In genomic region chr16:84484579-84485254, GRCh38 we compare ENCODE assay signal across 8 cellular contexts. TPM values are rescaled to one million over a fixed set of nuclear protein-coding genes. Genes with fewer than 3 reads are reported as not detected.
DNase-seq lines count a peak whose midpoint lies in the region; ATAC-seq lines count a peak whose summit lies in the region.

No MANE protein-coding gene starts in this region.

- H3K4me2 ChIP-seq in mesenchymal stem cell (ENCODE audit: low read length, poor library complexity, severe bottlenecking) = no peak overlapping the region
- no peak overlapping the region for H3K4me2 ChIP-seq in neuronal stem cell (ENCODE audit: insufficient read depth, low read length, poor library complexity, severe bottlenecking)

- no peak overlapping the region for H2AFZ ChIP-seq in mesenchymal stem cell (ENCODE audit: low read depth, low read length)
- no peak overlapping the region for H2AFZ ChIP-seq in neuronal stem cell (ENCODE audit: low read length)

- CTCF ChIA-PET in CD4-positive, alpha-beta memory T cell (lab: Charles Lee; ENCODE audit: partially characterized antibody) = interaction anchor here (2.0 kb wide), 1 partner anchor 486 kb away, joined by 4 read pairs; no protein-coding TSS in a partner anchor

- H3K9ac ChIP-seq in NT2/D1 (ENCODE audit: insufficient read length, low read depth) = no peak overlapping the region
- peak overlapping the region; percentile 22 for H3K9ac ChIP-seq in mesenchymal stem cell (ENCODE audit: low read length)
- no peak overlapping the region for H3K9ac ChIP-seq in neuronal stem cell (ENCODE audit: low read depth, low read length, poor library complexity)

- H3K27me3 ChIP-seq in NT2/D1 (ENCODE audit: insufficient read depth, insufficient read length) = no peaks in the 10 kb centered on the region
- H3K27me3 ChIP-seq in mesenchymal stem cell (ENCODE audit: control insufficient read depth in 1 of 2, insufficient read depth in 1 of 2, low read length in 2 of 2) = no peaks in the 10 kb centered on the region
- no peaks in the 10 kb centered on the region for H3K27me3 ChIP-seq in neuronal stem cell (ENCODE audit: control insufficient read depth in 3 of 3, insufficient read depth in 3 of 3, low read depth in 1 of 3, low read length in 3 of 3)
- H3K27me3 ChIP-seq in CD4-positive, alpha-beta memory T cell (ENCODE audit: insufficient read depth, low read length) = no peaks in the 10 kb centered on the region

- no peaks in the 10 kb centered on the region for H3K27me3 Mint-ChIP-seq in CD4-positive, alpha-beta memory T cell

- H3K4me3 Mint-ChIP-seq in CD4-positive, alpha-beta memory T cell = no peak overlapping the region

- no peak overlapping the region for H2BK5ac ChIP-seq in mesenchymal stem cell (ENCODE audit: low read depth, low read length, poor library complexity, severe bottlenecking)
- H2BK5ac ChIP-seq in neuronal stem cell (ENCODE audit: low read length) = no peak overlapping the region

- peaks cover 27 to 59% of the 10 kb centered on the region in 2 donors for H3K36me3 Mint-ChIP-seq in CD4-positive, alpha-beta memory T cell

- H2BK12ac ChIP-seq in mesenchymal stem cell (ENCODE audit: low read length in 2 of 2) (no peak overlapping the region), neuronal stem cell (ENCODE audit: low read length) (no peak overlapping the region)

- no peak overlapping the region for H3K18ac ChIP-seq in mesenchymal stem cell (ENCODE audit: low read depth in 1 of 2, low read length in 2 of 2)
- H3K18ac ChIP-seq in neuronal stem cell (ENCODE audit: low read length) = no peak overlapping the region

- H4K91ac ChIP-seq in mesenchymal stem cell (ENCODE audit: low read length) (no peak overlapping the region), neuronal stem cell (ENCODE audit: low read depth, low read length, poor library complexity) (no peak overlapping the region)

- no peak overlapping the region for H3K23ac ChIP-seq in mesenchymal stem cell (ENCODE audit: low read length in 2 of 2)
- no peak overlapping the region for H3K23ac ChIP-seq in neuronal stem cell (ENCODE audit: low read depth, low read length, poor library complexity)

- H3K4me1 ChIP-seq in NT2/D1 (ENCODE audit: insufficient read depth, insufficient read length) = no peaks in the 10 kb centered on the region
- H3K4me1 ChIP-seq in mesenchymal stem cell (ENCODE audit: control insufficient read depth, insufficient read depth, low read depth, low read length) = peaks cover 9% of the 10 kb centered on the region
- no peaks in the 10 kb centered on the region for H3K4me1 ChIP-seq in neuronal stem cell (ENCODE audit: control insufficient read depth in 2 of 2, insufficient read depth in 1 of 2, low read depth in 1 of 2, low read length in 2 of 2)
- H3K4me1 ChIP-seq in CD4-positive, alpha-beta memory T cell (ENCODE audit: insufficient read depth, low read length) = no peaks in the 10 kb centered on the region

- POLR2A ChIA-PET in CD4-positive, alpha-beta memory T cell (lab: Charles Lee; ENCODE audit: partially characterized antibody) = no interaction called here

- H3K27ac Mint-ChIP-seq in CD4-positive, alpha-beta memory T cell = no peak overlapping the region

- H2AK5ac ChIP-seq in mesenchymal stem cell (ENCODE audit: low read length, severe bottlenecking) (no peak overlapping the region), neuronal stem cell (ENCODE audit: low read depth, low read length) (no peak overlapping the region)

- H2BK15ac ChIP-seq in mesenchymal stem cell (ENCODE audit: low read depth, poor library complexity, severe bottlenecking) (no peak overlapping the region), neuronal stem cell (ENCODE audit: low read length) (no peak overlapping the region)

- H3K4me1 Mint-ChIP-seq in CD4-positive, alpha-beta memory T cell = no peaks in the 10 kb centered on the region

- H3K27ac ChIP-seq in mesenchymal stem cell (ENCODE audit: low read length, poor library complexity, severe bottlenecking) (no peak overlapping the region), neuronal stem cell (replicated peaks; ENCODE audit: low read length) (no peak overlapping the region)
- H3K27ac ChIP-seq in CD4-positive, alpha-beta memory T cell (ENCODE audit: low read depth, low read length) = no peak overlapping the region

- H3K9me3 ChIP-seq in NT2/D1 (ENCODE audit: insufficient read depth, low read length) (no peaks in the 10 kb centered on the region), mesenchymal stem cell (ENCODE audit: control insufficient read depth, low read length) (no peaks in the 10 kb centered on the region), neuronal stem cell (replicated peaks in 1 of 2; ENCODE audit: control insufficient read depth in 2 of 2, insufficient read depth in 1 of 2, low read depth in 1 of 2, low read length in 2 of 2) (no peaks in the 10 kb centered on the region)
- no peaks in the 10 kb centered on the region for H3K9me3 ChIP-seq in CD4-positive, alpha-beta memory T cell (ENCODE audit: control insufficient read depth in 1 of 2, low read length in 2 of 2)

- H3K4me3 ChIP-seq in NT2/D1 (ENCODE audit: insufficient read length, low read depth) (no peak overlapping the region), mesenchymal stem cell (ENCODE audit: insufficient read depth in 1 of 2, low read depth in 1 of 2, low read length in 2 of 2) (no peak overlapping the region), neuronal stem cell (ENCODE audit: low read length in 2 of 2) (no peak overlapping the region)
- H3K4me3 ChIP-seq in CD4-positive, alpha-beta memory T cell (ENCODE audit: low read length in 2 of 2) = no peak overlapping the region

- H2BK120ac ChIP-seq in mesenchymal stem cell (ENCODE audit: low read depth, low read length) (no peak overlapping the region), neuronal stem cell (ENCODE audit: low read depth, low read length) (no peak overlapping the region)

- 69% methylated on average over 15 of the region's 15 CpGs for WGBS in mesenchymal stem cell
- no CpG with 5 or more reads among the region's 15 CpGs for WGBS in neuronal stem cell (ENCODE audit: extremely low coverage in 2 of 2, insufficient read length in 2 of 2, insufficient replicate concordance in 1 of 2), 2 donors

- DNase-seq in Right ventricle myocardium inferior (ENCODE audit: missing footprints) = peak; percentile 78
- no peak for DNase-seq in cardiac septum (ENCODE audit: low spot score)
- peak; percentile 57 for DNase-seq in NT2/D1 (ENCODE audit: low read depth, low spot score)
- DNase-seq in ecto neural progenitor cell (ENCODE audit: low spot score) = peak; percentile 60
- DNase-seq in mesenchymal stem cell = peak; percentile 53
- DNase-seq in neuronal stem cell (ENCODE audit: low spot score) = no peak
- no peak for DNase-seq in CD4-positive, alpha-beta memory T cell

- no peak overlapping the region for H3K4ac ChIP-seq in mesenchymal stem cell (ENCODE audit: low read depth in 1 of 2, low read length in 2 of 2)
- no peak overlapping the region for H3K4ac ChIP-seq in neuronal stem cell (ENCODE audit: low read length)

- H3K79me1 ChIP-seq in mesenchymal stem cell (replicated peaks; ENCODE audit: low read length, poor library complexity, severe bottlenecking) (peaks cover 20% of the 10 kb centered on the region), neuronal stem cell (ENCODE audit: low read depth, low read length) (no peaks in the 10 kb centered on the region)

- ATAC-seq in Right ventricle myocardium inferior = peak; percentile 78
- no peak for ATAC-seq in GM18502 (IDR thresholded peaks at IDR 0.05; ENCODE audit: poor library complexity, unreplicated experiment)

- H3K36me3 ChIP-seq in NT2/D1 (ENCODE audit: insufficient read depth, insufficient read length, low read length) = peaks cover 78% of the 10 kb centered on the region
- peaks cover 75 to 90% of the 10 kb centered on the region in 2 experiments for H3K36me3 ChIP-seq in mesenchymal stem cell (ENCODE audit: control insufficient read depth in 1 of 2, insufficient read depth in 2 of 2, low read depth in 1 of 2, low read length in 2 of 2)
- peaks cover 16 to 80% of the 10 kb centered on the region in 2 donors for H3K36me3 ChIP-seq in neuronal stem cell (replicated peaks in 1 of 2; ENCODE audit: control insufficient read depth in 2 of 2, insufficient read depth in 2 of 2, low read length in 2 of 2)
- peaks cover 6% of the 10 kb centered on the region for H3K36me3 ChIP-seq in CD4-positive, alpha-beta memory T cell (ENCODE audit: insufficient read depth, low read length)

- no peaks in the 10 kb centered on the region for H3K9me3 Mint-ChIP-seq in CD4-positive, alpha-beta memory T cell

- no peak overlapping the region for H3K14ac ChIP-seq in mesenchymal stem cell (ENCODE audit: low read length in 2 of 2)
- H3K14ac ChIP-seq in neuronal stem cell (ENCODE audit: low read length) = no peak overlapping the region

- intact Hi-C loops in Right ventricle myocardium inferior (cut with DNase I) = loop anchor here (1.0 to 10.0 kb wide), 5 partner anchors 207 to 662 kb away; partner anchors contain the start of gene TAF1C
- intact Hi-C loops in cardiac septum (cut with DNase I) = loop anchor here (1.0 to 10.0 kb wide), 5 partner anchors 207 to 660 kb away; partner anchors contain the start of genes NECAB2 and TAF1C
- intact Hi-C loops in CD4-positive, alpha-beta memory T cell (cut with micrococcal nuclease) = loop anchor here (2.0 kb wide), 1 partner anchor 208 kb away; no protein-coding TSS in a partner anchor

- H4K8ac ChIP-seq in mesenchymal stem cell (ENCODE audit: low read length) = no peak overlapping the region
- no peak overlapping the region for H4K8ac ChIP-seq in neuronal stem cell (ENCODE audit: low read depth, low read length)

RNA-seq across cellular contexts. Expression of gene MEAK7, which starts 19.7 kb away (rescaled TPM):
- 7.4 TPM for total RNA-seq in Right ventricle myocardium inferior
- 8.5 TPM for total RNA-seq in cardiac septum
- polyA plus RNA-seq in mesenchymal stem cell (2013, experiment 1 of 2) = 13.8 TPM
- 14.8 TPM for polyA plus RNA-seq in mesenchymal stem cell (2013, experiment 2 of 2)
- polyA plus RNA-seq in neuronal stem cell (2013, experiment 1 of 2) = 8.0 TPM
- 8.4 TPM for polyA plus RNA-seq in neuronal stem cell (2013, experiment 2 of 2)
- 10 to 100 TPM; 13.6 to 16.8 TPM for total RNA-seq in CD4-positive, alpha-beta memory T cell
- 1 to 10 TPM; 3.3 to 8.6 TPM for polyA plus RNA-seq in CD4-positive, alpha-beta memory T cell

Comparison
In these comparisons a context has a peak if more than half of its experiments do, and no peak if none do; other contexts are left out.
1. DNase-seq: peak in Right ventricle myocardium inferior (single experiment), NT2/D1 (single experiment), ecto neural progenitor cell (single experiment) and mesenchymal stem cell (single experiment); none in cardiac septum (single experiment), neuronal stem cell (single experiment) and CD4-positive, alpha-beta memory T cell (0 of 5).